ENCODE assay signal across 12 cellular contexts in the genomic region with DNA sequence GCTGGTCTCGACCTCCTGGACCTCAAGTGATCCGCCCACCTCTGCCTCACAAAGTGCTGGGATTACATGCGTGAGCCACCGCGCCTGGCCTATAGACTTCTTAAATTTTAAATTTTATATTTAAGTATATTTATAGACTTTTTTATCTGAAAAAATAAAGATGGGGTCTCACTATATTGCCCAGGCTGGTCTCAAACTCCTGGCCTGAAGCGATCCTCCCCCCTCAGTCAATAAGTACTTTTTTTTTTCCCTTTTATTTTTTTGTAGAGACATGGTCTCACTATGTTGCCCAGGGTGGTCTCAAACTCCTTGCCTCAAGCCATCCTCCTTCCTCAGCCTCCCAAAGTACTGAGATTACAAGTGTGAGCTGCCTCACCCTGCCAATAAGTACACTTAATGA. TPM values are rescaled to one million over a fixed set of nuclear protein-coding genes. Genes with fewer than 3 reads are reported as not detected.
DNase-seq lines count a peak whose midpoint lies in the region; ATAC-seq, FAIRE-seq and TF ChIP-seq lines count a peak whose summit lies in the region.
"Had no signal": no experiment of that assay in that cellular context is flagged by ENCODE, and none has a peak within 500 bp of the region (broad histone marks: within the 10 kb centered on the region; RNA-seq: fewer than 3 reads in every experiment).

No MANE protein-coding gene starts in this region.

- H3K9me3 ChIP-seq in keratinocyte (ENCODE audit: control insufficient read depth, low read depth, low read length): no peaks in the 10 kb centered on the region
- H3K9me3 ChIP-seq in suprapubic skin: no peaks in the 10 kb centered on the region

- H3K27ac Mint-ChIP-seq in activated CD4-positive, alpha-beta T cell treated with anti-CD3 and anti-CD28 coated beads, Interleukin-2, amount 10 ng/mL, durations not matched to agents 7 days and 5 days: peak overlapping the region; percentile 46
- peak overlapping the region; percentile 86 for H3K27ac Mint-ChIP-seq in activated naive CD8-positive, alpha-beta T cell treated with anti-CD3 and anti-CD28 coated beads for 36 hours
- H3K27ac Mint-ChIP-seq in stimulated activated naive B cell treated with anti-CD40 and anti-IgM and Interleukin-4, amounts not matched to agents 10 μg/mL and 1 μg/mL and 100 μg/mL, for 72 hours: no peak overlapping the region

- POLR2A ChIA-PET in activated CD4-positive, alpha-beta T cell treated with anti-CD3 and anti-CD28 coated beads, Interleukin-2, amount 10 ng/mL, durations not matched to agents 7 days and 5 days (lab: Charles Lee): no interaction called here

- CTCF ChIA-PET in activated CD4-positive, alpha-beta T cell treated with anti-CD3 and anti-CD28 coated beads, Interleukin-2, amount 10 ng/mL, durations not matched to agents 7 days and 5 days (lab: Charles Lee): interaction anchor here (0.8 to 1.2 kb wide), 2 partner anchors 8 to 9 kb away, joined by 3 to 7 read pairs; no protein-coding TSS in a partner anchor

- no peak for ATAC-seq in HG02642 (IDR thresholded peaks at IDR 0.05; ENCODE audit: poor library complexity, unreplicated experiment)
- no peak for ATAC-seq in stimulated activated naive B cell treated with anti-CD40 and anti-IgM and Interleukin-4, amounts not matched to agents 10 μg/mL and 1 μg/mL and 100 μg/mL, for 72 hours (replicated peaks)

- peak overlapping the region; percentile 95 for H3K4me2 ChIP-seq in keratinocyte (ENCODE audit: control insufficient read depth, extremely low read depth, insufficient read depth, low read depth, low read length)

- H3K27ac ChIP-seq in keratinocyte (ENCODE audit: control insufficient read depth, insufficient read depth, low read length) (no peak overlapping the region), suprapubic skin (peak overlapping the region; percentile 97)

- peaks cover 7% of the 10 kb centered on the region for H3K4me1 ChIP-seq in keratinocyte (ENCODE audit: control insufficient read depth, extremely low read depth, insufficient read depth, low read length)
- peaks cover 44% of the 10 kb centered on the region for H3K4me1 ChIP-seq in suprapubic skin

- H4K20me1 ChIP-seq in keratinocyte (ENCODE audit: control insufficient read depth, extremely low read depth, insufficient read depth, low read length): no peaks in the 10 kb centered on the region

- peaks cover 10% of the 10 kb centered on the region for H3K36me3 Mint-ChIP-seq in activated CD4-positive, alpha-beta T cell treated with anti-CD3 and anti-CD28 coated beads, Interleukin-2, amount 10 ng/mL, durations not matched to agents 7 days and 5 days (ENCODE audit: low read depth)
- H3K36me3 Mint-ChIP-seq in activated naive CD8-positive, alpha-beta T cell treated with anti-CD3 and anti-CD28 coated beads for 36 hours: peaks cover 12% of the 10 kb centered on the region
- peaks cover 6 to 7% of the 10 kb centered on the region in 2 donors for H3K36me3 Mint-ChIP-seq in stimulated activated naive B cell treated with anti-CD40 and anti-IgM and Interleukin-4, amounts not matched to agents 10 μg/mL and 1 μg/mL and 100 μg/mL, for 72 hours

- no peak for TF ChIP-seq POLR2A in suprapubic skin (IDR thresholded peaks at IDR 0.05)

- H3K79me2 ChIP-seq in keratinocyte (ENCODE audit: control insufficient read depth, insufficient read depth, low read length): peaks cover 28% of the 10 kb centered on the region

- H3K9me3 Mint-ChIP-seq in activated CD4-positive, alpha-beta T cell treated with anti-CD3 and anti-CD28 coated beads, Interleukin-2, amount 10 ng/mL, durations not matched to agents 7 days and 5 days: no peaks in the 10 kb centered on the region
- H3K9me3 Mint-ChIP-seq in activated naive CD8-positive, alpha-beta T cell treated with anti-CD3 and anti-CD28 coated beads for 36 hours: no peaks in the 10 kb centered on the region
- H3K9me3 Mint-ChIP-seq in stimulated activated naive B cell treated with anti-CD40 and anti-IgM and Interleukin-4, amounts not matched to agents 10 μg/mL and 1 μg/mL and 100 μg/mL, for 72 hours: no peaks in the 10 kb centered on the region

- H3K9me1 ChIP-seq in keratinocyte (ENCODE audit: control insufficient read depth, extremely low read depth, insufficient read depth, low read length): no peaks in the 10 kb centered on the region

- TF ChIP-seq CTCF in keratinocyte (optimal IDR thresholded peaks at IDR 0.05 in 1 of 3, IDR thresholded peaks at IDR 0.05 in 1 of 3, conservative IDR thresholded peaks at IDR 0.05 in 1 of 3; ENCODE audit: extremely low read depth in 1 of 3, insufficient read depth in 2 of 3, low read length in 3 of 3) (no peak), suprapubic skin (IDR thresholded peaks at IDR 0.05) (no peak)

- WGBS in suprapubic skin: 88% methylated on average over 6 of the region's 6 CpGs

- no peak for TF ChIP-seq EP300 in suprapubic skin (IDR thresholded peaks at IDR 0.05)

- H3K27me3 ChIP-seq in keratinocyte (ENCODE audit: control insufficient read depth, extremely low read depth, insufficient read depth, low read length) (no peaks in the 10 kb centered on the region), suprapubic skin (no peaks in the 10 kb centered on the region)

- H2AFZ ChIP-seq in keratinocyte (ENCODE audit: control insufficient read depth, low read length): no peak overlapping the region

- DNase-seq in activated CD4-positive, alpha-beta T cell treated with anti-CD3 and anti-CD28 coated beads, Interleukin-2, amount 10 ng/mL, durations not matched to agents 7 days and 5 days: no peak
- no peak for DNase-seq in activated CD4-positive, alpha-beta T cell treated with anti-CD3 and anti-CD28 coated beads, Interleukin-2, amount 50 U/mL, for 48 hours
- DNase-seq in activated naive CD8-positive, alpha-beta T cell treated with anti-CD3 and anti-CD28 coated beads for 36 hours: no peak
- no peak for DNase-seq in keratinocyte (ENCODE audit: low read depth, low spot score)
- DNase-seq in suprapubic skin (ENCODE audit: low spot score in 2 of 2): no peak
- no peak for DNase-seq in NCI-H1930 (lab: John Stamatoyannopoulos, UW)
- DNase-seq in stimulated activated naive B cell treated with anti-CD40 and anti-IgM and Interleukin-4, amounts not matched to agents 10 μg/mL and 1 μg/mL and 100 μg/mL, for 72 hours: no peak

- peak overlapping the region in 1 of 3 experiments; percentile 22 for H3K4me3 ChIP-seq in keratinocyte (ENCODE audit: control insufficient read depth in 2 of 3, extremely low read depth in 1 of 3, insufficient read depth in 2 of 3, low read depth in 1 of 3, low read length in 3 of 3)
- peak overlapping the region; percentile 73 for H3K4me3 ChIP-seq in suprapubic skin

- peaks cover 40% of the 10 kb centered on the region for H3K4me1 Mint-ChIP-seq in activated CD4-positive, alpha-beta T cell treated with anti-CD3 and anti-CD28 coated beads, Interleukin-2, amount 10 ng/mL, durations not matched to agents 7 days and 5 days
- peaks cover 18% of the 10 kb centered on the region for H3K4me1 Mint-ChIP-seq in activated naive CD8-positive, alpha-beta T cell treated with anti-CD3 and anti-CD28 coated beads for 36 hours
- peaks cover 15 to 21% of the 10 kb centered on the region in 2 donors for H3K4me1 Mint-ChIP-seq in stimulated activated naive B cell treated with anti-CD40 and anti-IgM and Interleukin-4, amounts not matched to agents 10 μg/mL and 1 μg/mL and 100 μg/mL, for 72 hours

- dilution Hi-C loops in keratinocyte (cut with MboI; ENCODE audit: extremely low pct_ligation_motif_present, low sequenced_read_pairs): no loop called here

- no peak for FAIRE-seq in keratinocyte (lab: Jason Lieb, UNC)
- FAIRE-seq: RCC 7860 had no signal

- no peak overlapping the region for H3K9ac ChIP-seq in keratinocyte (ENCODE audit: control insufficient read depth, extremely low read depth, insufficient read depth, low read length)

- no peaks in the 10 kb centered on the region for H3K27me3 Mint-ChIP-seq in activated CD4-positive, alpha-beta T cell treated with anti-CD3 and anti-CD28 coated beads, Interleukin-2, amount 10 ng/mL, durations not matched to agents 7 days and 5 days
- peaks cover 3% of the 10 kb centered on the region for H3K27me3 Mint-ChIP-seq in activated naive CD8-positive, alpha-beta T cell treated with anti-CD3 and anti-CD28 coated beads for 36 hours
- no peaks in the 10 kb centered on the region for H3K27me3 Mint-ChIP-seq in stimulated activated naive B cell treated with anti-CD40 and anti-IgM and Interleukin-4, amounts not matched to agents 10 μg/mL and 1 μg/mL and 100 μg/mL, for 72 hours

- H3K36me3 ChIP-seq in keratinocyte (ENCODE audit: control insufficient read depth in 2 of 2, extremely low read depth in 1 of 2, insufficient read depth in 2 of 2, low read length in 2 of 2) (peaks cover 0 to 6% of the 10 kb centered on the region in 2 experiments), suprapubic skin (peaks cover 10% of the 10 kb centered on the region)

- H3K4me3 Mint-ChIP-seq in activated CD4-positive, alpha-beta T cell treated with anti-CD3 and anti-CD28 coated beads, Interleukin-2, amount 10 ng/mL, durations not matched to agents 7 days and 5 days: peak overlapping the region; percentile 19
- peak overlapping the region; percentile 73 for H3K4me3 Mint-ChIP-seq in activated naive CD8-positive, alpha-beta T cell treated with anti-CD3 and anti-CD28 coated beads for 36 hours
- no peak overlapping the region for H3K4me3 Mint-ChIP-seq in stimulated activated naive B cell treated with anti-CD40 and anti-IgM and Interleukin-4, amounts not matched to agents 10 μg/mL and 1 μg/mL and 100 μg/mL, for 72 hours

RNA-seq across cellular contexts. Expression of a gene that starts 1.9 kb away (rescaled TPM):
- total RNA-seq in activated CD4-positive, alpha-beta T cell treated with anti-CD3 and anti-CD28 coated beads, Interleukin-2, amount 10 ng/mL, durations not matched to agents 7 days and 5 days: 1 to 10 TPM; 6.2 to 9.7 TPM
- 1 to 10 TPM; 10.0 TPM for total RNA-seq in activated naive CD8-positive, alpha-beta T cell treated with anti-CD3 and anti-CD28 coated beads for 36 hours
- 9.5 to 15.4 TPM (median 10.5 TPM) in 3 replicates for polyA plus RNA-seq in keratinocyte
- polyA plus RNA-seq in keratinocyte (2011; ENCODE audit: low read depth): 17.5 TPM
- polyA plus RNA-seq in keratinocyte (2011; cell fraction: cytosol; rRNA removed): 7.1 and 13.0 TPM in 2 replicates
- 8.1 and 10.9 TPM in 2 replicates for polyA plus RNA-seq in keratinocyte (2011; cell fraction: nucleus; rRNA removed)
- 10.6 and 28.6 TPM in 2 replicates for polyA plus RNA-seq in keratinocyte (2012; ENCODE audit: low replicate concordance)
- polyA minus RNA-seq in keratinocyte: 3.8 to 6.1 TPM (median 4.4 TPM) in 3 replicates
- polyA minus RNA-seq in keratinocyte (2011; cell fraction: cytosol; rRNA and poly(A)+ RNA removed): 10.0 TPM
- 3.5 and 4.0 TPM in 2 replicates for polyA minus RNA-seq in keratinocyte (2011; cell fraction: nucleus; rRNA and poly(A)+ RNA removed)
- 10 to 100 TPM in 3 of 4 donors, 1 to 10 TPM in 1; 8.5 to 33.9 (median 20.6) TPM for total RNA-seq in suprapubic skin

RNA-seq across cellular contexts. Expression of a gene that starts 10.8 kb away (rescaled TPM):
- total RNA-seq in activated CD4-positive, alpha-beta T cell treated with anti-CD3 and anti-CD28 coated beads, Interleukin-2, amount 10 ng/mL, durations not matched to agents 7 days and 5 days: under 1 TPM; 0.75 to 0.94 TPM
- under 1 TPM; 0.64 to 0.84 TPM for total RNA-seq in activated naive CD8-positive, alpha-beta T cell treated with anti-CD3 and anti-CD28 coated beads for 36 hours
- polyA plus RNA-seq in keratinocyte: 0.22 to 0.49 TPM (median 0.42 TPM) in 3 replicates
- 0.56 TPM for polyA plus RNA-seq in keratinocyte (2011; ENCODE audit: low read depth)
- 0.21 and 0.45 TPM in 2 replicates for polyA plus RNA-seq in keratinocyte (2011; cell fraction: cytosol; rRNA removed)
- 0.82 and 1.0 TPM in 2 replicates for polyA plus RNA-seq in keratinocyte (2011; cell fraction: nucleus; rRNA removed)
- 0.45 and 0.90 TPM in 2 replicates for polyA plus RNA-seq in keratinocyte (2012; ENCODE audit: low replicate concordance)
- polyA minus RNA-seq in keratinocyte: 0.13 to 0.33 TPM (median 0.32 TPM) in 3 replicates
- 0.58 TPM for polyA minus RNA-seq in keratinocyte (2011; cell fraction: cytosol; rRNA and poly(A)+ RNA removed)
- 0.32 and 0.47 TPM in 2 replicates for polyA minus RNA-seq in keratinocyte (2011; cell fraction: nucleus; rRNA and poly(A)+ RNA removed)
- total RNA-seq in suprapubic skin: 1 to 10 TPM; 4.1 to 7.3 (median 4.8) TPM

RNA-seq across cellular contexts. Expression of a gene that starts 20.2 kb away (rescaled TPM):
- total RNA-seq in activated CD4-positive, alpha-beta T cell treated with anti-CD3 and anti-CD28 coated beads, Interleukin-2, amount 10 ng/mL, durations not matched to agents 7 days and 5 days: 10 to 100 TPM; 10.6 to 10.9 TPM
- total RNA-seq in activated naive CD8-positive, alpha-beta T cell treated with anti-CD3 and anti-CD28 coated beads for 36 hours: 1 to 10 TPM; 4.4 to 5.3 TPM
- polyA plus RNA-seq in keratinocyte: 11.8 to 16.1 TPM (median 13.2 TPM) in 3 replicates
- 1.1 TPM for polyA plus RNA-seq in keratinocyte (2011; ENCODE audit: low read depth)
- 9.0 and 9.9 TPM in 2 replicates for polyA plus RNA-seq in keratinocyte (2011; cell fraction: cytosol; rRNA removed)
- 11.3 and 14.8 TPM in 2 replicates for polyA plus RNA-seq in keratinocyte (2011; cell fraction: nucleus; rRNA removed)
- polyA plus RNA-seq in keratinocyte (2012; ENCODE audit: low replicate concordance): 11.9 and 19.4 TPM in 2 replicates
- 14.4 to 18.5 TPM (median 14.8 TPM) in 3 replicates for polyA minus RNA-seq in keratinocyte
- 35.3 TPM for polyA minus RNA-seq in keratinocyte (2011; cell fraction: cytosol; rRNA and poly(A)+ RNA removed)
- polyA minus RNA-seq in keratinocyte (2011; cell fraction: nucleus; rRNA and poly(A)+ RNA removed): 9.1 and 9.6 TPM in 2 replicates
- 10 to 100 TPM; 16.4 to 29.8 (median 19.1) TPM for total RNA-seq in suprapubic skin

RNA-seq across cellular contexts. Expression of a gene that starts 34.0 kb away (rescaled TPM):
- total RNA-seq in activated CD4-positive, alpha-beta T cell treated with anti-CD3 and anti-CD28 coated beads, Interleukin-2, amount 10 ng/mL, durations not matched to agents 7 days and 5 days: not detected
- not detected for total RNA-seq in activated naive CD8-positive, alpha-beta T cell treated with anti-CD3 and anti-CD28 coated beads for 36 hours
- polyA plus RNA-seq in keratinocyte: 0.03 to 0.06 TPM in 2 of 3 replicates, not detected in the other
- not detected for polyA plus RNA-seq in keratinocyte (2011; ENCODE audit: low read depth)
- polyA plus RNA-seq in keratinocyte (2011; cell fraction: cytosol; rRNA removed): 0.04 and 0.06 TPM in 2 replicates
- not detected in 2 replicates for polyA plus RNA-seq in keratinocyte (2011; cell fraction: nucleus; rRNA removed)
- polyA plus RNA-seq in keratinocyte (2012; ENCODE audit: low replicate concordance): 0.05 and 0.08 TPM in 2 replicates
- polyA minus RNA-seq in keratinocyte: 0.07 TPM in 1 of 3 replicates, not detected in the others
- not detected for polyA minus RNA-seq in keratinocyte (2011; cell fraction: cytosol; rRNA and poly(A)+ RNA removed)
- polyA minus RNA-seq in keratinocyte (2011; cell fraction: nucleus; rRNA and poly(A)+ RNA removed): not detected in 2 replicates
- under 1 TPM in 3 of 4 donors, not detected in 1; 0.21 to 0.47 (median 0.42) TPM for total RNA-seq in suprapubic skin
- total RNA-seq: glomerular endothelial cell, LHCN-M2, renal cortical epithelial cell had no signal

RNA-seq across cellular contexts. Expression of a gene that starts 41.6 kb away (rescaled TPM):
- total RNA-seq in activated CD4-positive, alpha-beta T cell treated with anti-CD3 and anti-CD28 coated beads, Interleukin-2, amount 10 ng/mL, durations not matched to agents 7 days and 5 days: 10 to 100 TPM; 18.5 to 20.0 TPM
- total RNA-seq in activated naive CD8-positive, alpha-beta T cell treated with anti-CD3 and anti-CD28 coated beads for 36 hours: 10 to 100 TPM; 15.1 to 15.2 TPM
- 48.6 to 129 TPM (median 52.5 TPM) in 3 replicates for polyA plus RNA-seq in keratinocyte
- 26.7 TPM for polyA plus RNA-seq in keratinocyte (2011; ENCODE audit: low read depth)
- 57.0 and 105 TPM in 2 replicates for polyA plus RNA-seq in keratinocyte (2011; cell fraction: cytosol; rRNA removed)
- 39.1 and 52.7 TPM in 2 replicates for polyA plus RNA-seq in keratinocyte (2011; cell fraction: nucleus; rRNA removed)
- polyA plus RNA-seq in keratinocyte (2012; ENCODE audit: low replicate concordance): 75.2 and 154 TPM in 2 replicates
- polyA minus RNA-seq in keratinocyte: 34.0 to 82.3 TPM (median 74.7 TPM) in 3 replicates
- polyA minus RNA-seq in keratinocyte (2011; cell fraction: cytosol; rRNA and poly(A)+ RNA removed): 105 TPM
- 15.5 and 17.0 TPM in 2 replicates for polyA minus RNA-seq in keratinocyte (2011; cell fraction: nucleus; rRNA and poly(A)+ RNA removed)
- 100 to 1,000 TPM; 117 to 172 (median 142) TPM for total RNA-seq in suprapubic skin

Comparison
In these comparisons a context has a peak if more than half of its experiments do, and no peak if none do; other contexts are left out.
1. H3K4me3 Mint-ChIP-seq: peak in activated CD4-positive, alpha-beta T cell treated with anti-CD3 and anti-CD28 coated beads, Interleukin-2, amount 10 ng/mL, durations not matched to agents 7 days and 5 days (single experiment) and activated naive CD8-positive, alpha-beta T cell treated with anti-CD3 and anti-CD28 coated beads for 36 hours (single experiment); none in stimulated activated naive B cell treated with anti-CD40 and anti-IgM and Interleukin-4, amounts not matched to agents 10 μg/mL and 1 μg/mL and 100 μg/mL, for 72 hours (0 of 2).